ENCODE assay signal across 33 cellular contexts in the genomic region with DNA sequence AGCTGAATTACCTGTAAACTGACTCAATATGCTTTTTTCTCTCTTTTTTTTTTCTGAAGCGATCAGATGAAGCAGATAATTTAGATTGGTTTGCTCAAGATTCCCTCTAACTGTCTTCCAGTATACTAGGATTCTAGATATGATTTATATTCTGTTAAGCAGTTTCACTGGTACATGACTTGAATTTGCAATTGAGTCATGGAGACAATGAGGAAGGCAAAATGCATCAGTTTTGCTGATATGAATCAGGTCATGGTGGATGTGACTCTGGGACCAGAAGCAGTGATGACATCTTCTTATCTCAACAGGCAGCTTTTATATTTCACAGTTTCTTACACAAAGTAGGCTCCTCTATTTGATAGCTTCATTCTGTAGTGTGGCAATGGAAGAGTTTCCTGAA.
"Had no signal": no experiment of that assay in that cellular context is flagged by ENCODE, and none has a peak within 500 bp of the region (broad histone marks: within the 10 kb centered on the region; RNA-seq: fewer than 3 reads in every experiment).

No MANE protein-coding gene starts in this region.

- H3K4me1 Mint-ChIP-seq: activated CD4-positive, alpha-beta memory T cell treated with anti-CD3 and anti-CD28 coated beads, Interleukin-2, amount 10 ng/mL, durations not matched to agents 7 days and 5 days; activated CD8-positive, alpha-beta memory T cell treated with anti-CD3 and anti-CD28 coated beads, Interleukin-2, amount 10 ng/mL, durations not matched to agents 7 days and 5 days; activated naive CD4-positive, alpha-beta T cell treated with anti-CD3 and anti-CD28 coated beads, Interleukin-2, amount 10 ng/mL, durations not matched to agents 7 days and 5 days; activated naive CD8-positive, alpha-beta T cell treated with anti-CD3 and anti-CD28 coated beads, Interleukin-2, amount 50 U/mL, for 24 hours had no signal

- H3K4me1 ChIP-seq: Peyer's patch had no signal

- H3K4me3 ChIP-seq: Peyer's patch had no signal

- H3K9me3 ChIP-seq: Peyer's patch had no signal

- DNase-seq: activated CD4-positive, alpha-beta memory T cell treated with anti-CD3 and anti-CD28 coated beads, Interleukin-2, amount 10 ng/mL, durations not matched to agents 7 days and 5 days; activated CD4-positive, alpha-beta T cell treated with anti-CD3 and anti-CD28 coated beads for 1 hour; activated CD4-positive, alpha-beta T cell treated with anti-CD3 and anti-CD28 coated beads for 48 hours; activated CD4-positive, CD25-positive, alpha-beta regulatory T cell; activated CD8-positive, alpha-beta memory T cell treated with anti-CD3 and anti-CD28 coated beads for 24 hours; activated CD8-positive, alpha-beta memory T cell treated with anti-CD3 and anti-CD28 coated beads, Interleukin-2, amount 10 ng/mL, durations not matched to agents 7 days and 5 days; activated CD8-positive, alpha-beta memory T cell treated with anti-CD3 and anti-CD28 coated beads, Interleukin-2, amount 50 U/mL, for 48 hours; activated effector memory CD4-positive, alpha-beta T cell treated with Interleukin-2 at 50 U/mL for 16 hours; activated naive CD4-positive, alpha-beta T cell treated with anti-CD3 and anti-CD28 coated beads, Interleukin-2, amount 10 ng/mL, durations not matched to agents 7 days and 5 days; activated naive CD8-positive, alpha-beta T cell treated with anti-CD3 and anti-CD28 coated beads, Interleukin-2, amount 50 U/mL, for 24 hours; activated T-cell treated with anti-CD3 and anti-CD28 coated beads, Interleukin-2, amount 50 U/mL, for 48 hours; aorta; brain microvascular endothelial cell; central memory CD4-positive, alpha-beta T cell; KG1; MM.1S; MV-4-11; NCI-H1092; NCI-H1436 treated with DMSO at 0.1 percent for 48 hours; NCI-H1694 treated with DMSO at 0.1 percent for 48 hours; NCI-H2029; NCI-H345; NCI-H524 treated with DMSO at 0.1 percent for 48 hours; NCI-H748 treated with DMSO at 0.1 percent for 48 hours; NK-92 treated with Interleukin-12 subunit alpha and Interleukin-12 subunit beta, amount 100 ng/mL, for 24 hours; PC-3; Peyer's patch; RPMI8226; SHP77 treated with DMSO at 0.1 percent for 48 hours; WERI-Rb-1 had no signal

- H3K36me3 ChIP-seq: brain microvascular endothelial cell, Peyer's patch, WERI-Rb-1 had no signal

- H3K27me3 Mint-ChIP-seq: activated CD4-positive, alpha-beta memory T cell treated with anti-CD3 and anti-CD28 coated beads, Interleukin-2, amount 10 ng/mL, durations not matched to agents 7 days and 5 days; activated CD8-positive, alpha-beta memory T cell treated with anti-CD3 and anti-CD28 coated beads, Interleukin-2, amount 10 ng/mL, durations not matched to agents 7 days and 5 days; activated naive CD4-positive, alpha-beta T cell treated with anti-CD3 and anti-CD28 coated beads, Interleukin-2, amount 10 ng/mL, durations not matched to agents 7 days and 5 days; activated naive CD8-positive, alpha-beta T cell; activated naive CD8-positive, alpha-beta T cell treated with anti-CD3 and anti-CD28 coated beads, Interleukin-2, amount 50 U/mL, for 24 hours had no signal

- H3K36me3 Mint-ChIP-seq: activated CD8-positive, alpha-beta memory T cell treated with anti-CD3 and anti-CD28 coated beads, Interleukin-2, amount 10 ng/mL, durations not matched to agents 7 days and 5 days; activated naive CD4-positive, alpha-beta T cell treated with anti-CD3 and anti-CD28 coated beads, Interleukin-2, amount 10 ng/mL, durations not matched to agents 7 days and 5 days; activated naive CD8-positive, alpha-beta T cell had no signal

- ATAC-seq: activated CD8-positive, alpha-beta memory T cell treated with anti-CD3 and anti-CD28 coated beads, Interleukin-2, amount 10 ng/mL, durations not matched to agents 7 days and 5 days; activated naive CD8-positive, alpha-beta T cell treated with anti-CD3 and anti-CD28 coated beads, Interleukin-2, amount 50 U/mL, for 24 hours; PC-3 had no signal

- H3K27me3 ChIP-seq: brain microvascular endothelial cell, Peyer's patch had no signal

- H3K4me3 Mint-ChIP-seq: activated CD4-positive, alpha-beta memory T cell treated with anti-CD3 and anti-CD28 coated beads, Interleukin-2, amount 10 ng/mL, durations not matched to agents 7 days and 5 days; activated CD8-positive, alpha-beta memory T cell treated with anti-CD3 and anti-CD28 coated beads, Interleukin-2, amount 10 ng/mL, durations not matched to agents 7 days and 5 days; activated naive CD4-positive, alpha-beta T cell treated with anti-CD3 and anti-CD28 coated beads, Interleukin-2, amount 10 ng/mL, durations not matched to agents 7 days and 5 days; activated naive CD8-positive, alpha-beta T cell; activated naive CD8-positive, alpha-beta T cell treated with anti-CD3 and anti-CD28 coated beads, Interleukin-2, amount 50 U/mL, for 24 hours; T-helper 1 cell treated with Interleukin-12 subunit alpha and Interleukin-12 subunit beta and Interleukin-4 antibody, amounts not matched to agents 30 μg/mL and 1 μg/mL, for 36 hours; T-helper 2 cell treated with Interferon-gamma antibody and Interleukin-4, amounts not matched to agents 5 μg/mL and 100 μg/mL, for 36 hours had no signal

- H3K27ac Mint-ChIP-seq: activated CD4-positive, alpha-beta memory T cell treated with anti-CD3 and anti-CD28 coated beads, Interleukin-2, amount 10 ng/mL, durations not matched to agents 7 days and 5 days; activated CD8-positive, alpha-beta memory T cell treated with anti-CD3 and anti-CD28 coated beads, Interleukin-2, amount 10 ng/mL, durations not matched to agents 7 days and 5 days; activated naive CD4-positive, alpha-beta T cell treated with anti-CD3 and anti-CD28 coated beads, Interleukin-2, amount 10 ng/mL, durations not matched to agents 7 days and 5 days; activated naive CD8-positive, alpha-beta T cell; activated naive CD8-positive, alpha-beta T cell treated with anti-CD3 and anti-CD28 coated beads, Interleukin-2, amount 50 U/mL, for 24 hours; T-helper 1 cell treated with Interleukin-12 subunit alpha and Interleukin-12 subunit beta and Interleukin-4 antibody, amounts not matched to agents 30 μg/mL and 1 μg/mL, for 36 hours; T-helper 2 cell treated with Interferon-gamma antibody and Interleukin-4, amounts not matched to agents 5 μg/mL and 100 μg/mL, for 36 hours had no signal
